In the genomic region with DNA sequence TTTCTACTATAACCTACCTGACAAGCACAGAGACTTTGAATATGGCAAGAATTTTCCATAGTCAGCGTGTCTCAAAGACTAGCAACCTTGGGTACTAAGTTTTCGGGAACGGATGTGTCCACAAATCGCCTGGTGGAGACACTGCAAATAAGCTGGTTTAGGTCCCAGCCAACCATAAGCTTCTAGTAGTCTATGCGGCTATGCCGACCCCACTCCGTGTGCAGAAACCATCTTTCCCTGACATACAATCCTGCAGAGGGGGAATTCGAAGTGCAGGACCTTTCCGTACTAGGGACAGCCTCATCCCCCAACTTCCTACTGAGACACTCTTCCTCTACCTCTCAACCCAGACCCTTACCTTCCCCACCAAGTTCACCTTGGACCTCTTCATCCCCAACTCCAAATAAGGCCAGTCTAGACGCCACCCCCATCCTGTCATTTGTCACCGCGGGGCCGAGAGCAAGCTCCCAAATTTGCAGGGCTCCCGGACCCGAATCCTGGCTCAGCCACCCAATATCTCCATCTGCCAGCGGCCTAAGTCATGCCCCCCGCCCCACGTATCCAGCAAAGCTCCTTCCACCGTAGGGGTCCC, we compare ENCODE assay signal across 1 cellular context.
A peak's percentile ranks its signal among the peaks of the same experiment; 100 is the strongest.
TF ChIP-seq lines count a peak whose summit lies in the region.

No MANE protein-coding gene starts in this region.

TF ChIP-seq in H1, 55 proteins besides CTCF, POLR2A, EP300 and RAD21:
- 0 out of 4 replicates have a peak, but pooled peaks of 1 of the 2 experiments have one; percentile 0 for TF ChIP-seq SIN3A (conservative IDR thresholded peaks at IDR 0.05 in 1 of 2, IDR thresholded peaks at IDR 0.05 in 1 of 2; ENCODE audit: low read depth in 1 of 2, low read length in 2 of 2)
- TF ChIP-seq SIX5 (IDR thresholded peaks at IDR 0.05; ENCODE audit: low read depth, low read length) = no peak
- TF ChIP-seq SP2 (IDR thresholded peaks at IDR 0.05; ENCODE audit: low read length) = no peak
- no peak for TF ChIP-seq CHD7 (IDR thresholded peaks at IDR 0.05; ENCODE audit: insufficient replicate concordance, low read length)
- TF ChIP-seq JUND (IDR thresholded peaks at IDR 0.05; ENCODE audit: low read length) = no peak
- TF ChIP-seq SAP30 (IDR thresholded peaks at IDR 0.05; ENCODE audit: insufficient read depth, insufficient replicate concordance, low read length) = peak; percentile 84
- no peak for TF ChIP-seq RBBP5 (IDR thresholded peaks at IDR 0.05; ENCODE audit: borderline replicate concordance, low read depth, low read length)
- TF ChIP-seq GTF2F1 (IDR thresholded peaks at IDR 0.05; ENCODE audit: borderline replicate concordance, low read depth, low read length) = no peak
- TF ChIP-seq KDM4A (IDR thresholded peaks at IDR 0.05; ENCODE audit: low read depth, low read length, severe bottlenecking) = no peak
- no peak for TF ChIP-seq SIRT6 (IDR thresholded peaks at IDR 0.05; ENCODE audit: low read length)
- TF ChIP-seq HDAC2 (IDR thresholded peaks at IDR 0.05; ENCODE audit: borderline replicate concordance in 1 of 2, low read depth in 2 of 2, low read length in 2 of 2) = 0 out of 4 replicates have a peak, but pooled peaks of 1 of the 2 experiments have one; percentile 13
TF ChIP-seq in H1: peak in this region for 3.
